Comparison of ENCODE assay signal across 22 cellular contexts in the genomic region with DNA sequence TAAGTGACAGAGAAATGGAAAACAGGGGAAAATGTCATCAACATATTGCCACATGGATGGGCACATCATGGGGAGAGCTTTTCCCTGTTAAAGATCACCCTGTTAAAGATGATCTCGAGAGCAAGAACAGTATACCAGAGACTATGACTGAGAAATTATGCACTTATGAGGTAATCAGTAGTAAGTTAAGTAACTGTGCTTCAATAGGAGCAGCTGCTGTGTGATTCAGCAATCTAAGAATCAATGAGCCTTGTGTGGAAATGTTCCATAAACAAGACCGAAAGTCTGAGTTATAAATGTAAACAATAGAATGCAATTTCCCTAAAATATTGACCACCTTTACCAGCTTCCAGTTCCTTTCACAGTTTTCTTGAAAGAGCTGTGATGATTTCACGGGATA.
A peak's percentile ranks its signal among the peaks of the same experiment; 100 is the strongest.
DNase-seq lines count a peak whose midpoint lies in the region; ATAC-seq, FAIRE-seq and TF ChIP-seq lines count a peak whose summit lies in the region.
"Had no signal": no experiment of that assay in that cellular context is flagged by ENCODE, and none has a peak within 500 bp of the region (broad histone marks: within the 10 kb centered on the region; RNA-seq: fewer than 3 reads in every experiment).

No MANE protein-coding gene starts in this region.

- no peak overlapping the region for H3K27ac Mint-ChIP-seq in activated naive CD4-positive, alpha-beta T cell treated with anti-CD3 and anti-CD28 coated beads, Interleukin-2, amount 10 ng/mL, durations not matched to agents 7 days and 5 days
- H3K27ac Mint-ChIP-seq: CD14-positive monocyte, natural killer cell, WTC11 had no signal

- no peaks in the 10 kb centered on the region for H3K36me3 Mint-ChIP-seq in activated naive CD4-positive, alpha-beta T cell treated with anti-CD3 and anti-CD28 coated beads, Interleukin-2, amount 10 ng/mL, durations not matched to agents 7 days and 5 days
- H3K36me3 Mint-ChIP-seq: CD14-positive monocyte, natural killer cell, WTC11 had no signal

- H3K4me3 Mint-ChIP-seq in activated naive CD4-positive, alpha-beta T cell treated with anti-CD3 and anti-CD28 coated beads, Interleukin-2, amount 10 ng/mL, durations not matched to agents 7 days and 5 days = no peak overlapping the region
- H3K4me3 Mint-ChIP-seq: CD14-positive monocyte, natural killer cell, WTC11 had no signal

- CTCF ChIA-PET in activated naive CD4-positive, alpha-beta T cell treated with anti-CD3 and anti-CD28 coated beads, Interleukin-2, amount 10 ng/mL, durations not matched to agents 7 days and 5 days (lab: Charles Lee) = no interaction called here

- peaks cover 5% of the 10 kb centered on the region for H3K9me3 Mint-ChIP-seq in activated naive CD4-positive, alpha-beta T cell treated with anti-CD3 and anti-CD28 coated beads, Interleukin-2, amount 10 ng/mL, durations not matched to agents 7 days and 5 days
- H3K9me3 Mint-ChIP-seq: WTC11 had no signal

- H3K27me3 Mint-ChIP-seq in activated naive CD4-positive, alpha-beta T cell treated with anti-CD3 and anti-CD28 coated beads, Interleukin-2, amount 10 ng/mL, durations not matched to agents 7 days and 5 days = no peaks in the 10 kb centered on the region

- ATAC-seq in SK-N-SH treated with all-trans-retinoic acid at 6 μM for 48 hours (no peak), GM18505 (IDR thresholded peaks at IDR 0.05; ENCODE audit: unreplicated experiment) (no peak)
- ATAC-seq: gastrocnemius medialis, natural killer cell, Panc1, right lobe of liver, WTC11 had no signal

- TF ChIP-seq POLR2A in GM18505 (IDR thresholded peaks at IDR 0.05; ENCODE audit: borderline replicate concordance, extremely low read depth, insufficient read depth, insufficient read length) = no peak

- in situ Hi-C loops in ACHN (cut with HindIII; ENCODE audit: low pct_ligation_motif_present, low pct_unique_long_range_greater_than_20kb, low sequenced_read_pairs) = no loop called here

- DNase-seq in ACHN (peak; percentile 36), LHCN-M2 (ENCODE audit: low read depth) (peak; percentile 70), choroid plexus epithelial cell (ENCODE audit: low read depth) (peak; percentile 24), cortex of kidney (lab: John Stamatoyannopoulos, UW) (no peak)
- no peak for DNase-seq in activated naive CD4-positive, alpha-beta T cell treated with anti-CD3 and anti-CD28 coated beads, Interleukin-2, amount 10 ng/mL, durations not matched to agents 7 days and 5 days
- DNase-seq: activated CD4-positive, alpha-beta T cell treated with anti-CD3 and anti-CD28 coated beads, Interleukin-2, amount 50 U/mL, for 48 hours; gastrocnemius medialis; GF-D8; kidney; MM.1S; natural killer cell; NCI-H1694 treated with DMSO at 0.1 percent for 48 hours; NCI-H345; right lobe of liver had no signal

- no peak for TF ChIP-seq CTCF in choroid plexus epithelial cell (conservative IDR thresholded peaks at IDR 0.05; ENCODE audit: low read depth, low read length)

- H3K4me3 ChIP-seq in choroid plexus epithelial cell (ENCODE audit: low read depth, low read length) = no peak overlapping the region
- H3K4me3 ChIP-seq: gastrocnemius medialis, right lobe of liver, SK-N-MC had no signal

- H3K4me1 Mint-ChIP-seq in activated naive CD4-positive, alpha-beta T cell treated with anti-CD3 and anti-CD28 coated beads, Interleukin-2, amount 10 ng/mL, durations not matched to agents 7 days and 5 days = no peaks in the 10 kb centered on the region
- H3K4me1 Mint-ChIP-seq: CD14-positive monocyte, natural killer cell, WTC11 had no signal

- peak; percentile 94 for FAIRE-seq in islet of Langerhans (lab: Jason Lieb, UNC)
- FAIRE-seq: kidney, urothelium cell line had no signal

TF ChIP-seq in SK-N-SH treated with all-trans-retinoic acid at 6 μM for 48 hours, 23 proteins besides CTCF, POLR2A, EP300 and RAD21:
- no peak for TF ChIP-seq ISL1 (CRISPR knock-in tag; IDR thresholded peaks at IDR 0.05)
- TF ChIP-seq, protein P1, sequence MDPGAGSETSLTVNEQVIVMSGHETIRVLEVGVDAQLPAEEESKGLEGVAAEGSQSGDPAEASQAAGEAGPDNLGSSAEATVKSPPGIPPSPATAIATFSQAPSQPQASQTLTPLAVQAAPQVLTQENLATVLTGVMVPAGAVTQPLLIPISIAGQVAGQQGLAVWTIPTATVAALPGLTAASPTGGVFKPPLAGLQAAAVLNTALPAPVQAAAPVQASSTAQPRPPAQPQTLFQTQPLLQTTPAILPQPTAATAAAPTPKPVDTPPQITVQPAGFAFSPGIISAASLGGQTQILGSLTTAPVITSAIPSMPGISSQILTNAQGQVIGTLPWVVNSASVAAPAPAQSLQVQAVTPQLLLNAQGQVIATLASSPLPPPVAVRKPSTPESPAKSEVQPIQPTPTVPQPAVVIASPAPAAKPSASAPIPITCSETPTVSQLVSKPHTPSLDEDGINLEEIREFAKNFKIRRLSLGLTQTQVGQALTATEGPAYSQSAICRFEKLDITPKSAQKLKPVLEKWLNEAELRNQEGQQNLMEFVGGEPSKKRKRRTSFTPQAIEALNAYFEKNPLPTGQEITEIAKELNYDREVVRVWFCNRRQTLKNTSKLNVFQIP (CRISPR knock-in tag; IDR thresholded peaks at IDR 0.05; ENCODE audit: borderline replicate concordance, low read depth) = no peak
- no peak for TF ChIP-seq ZFP30 (CRISPR knock-in tag; IDR thresholded peaks at IDR 0.05)
- TF ChIP-seq TCF4 (CRISPR knock-in tag; IDR thresholded peaks at IDR 0.05; ENCODE audit: borderline replicate concordance) = no peak
- no peak for TF ChIP-seq GLIS3 (CRISPR knock-in tag; IDR thresholded peaks at IDR 0.05)
- TF ChIP-seq SNAI2 (CRISPR knock-in tag; IDR thresholded peaks at IDR 0.05) = no peak

Comparison
In these comparisons a context has a peak if more than half of its experiments do, and no peak if none do; other contexts are left out.
1. DNase-seq: peak in ACHN (single experiment), LHCN-M2 (single experiment) and choroid plexus epithelial cell (single experiment); none in cortex of kidney (single experiment) and activated naive CD4-positive, alpha-beta T cell treated with anti-CD3 and anti-CD28 coated beads, Interleukin-2, amount 10 ng/mL, durations not matched to agents 7 days and 5 days (single experiment).